ENCODE assay signal across 1 cellular context in the genomic region with DNA sequence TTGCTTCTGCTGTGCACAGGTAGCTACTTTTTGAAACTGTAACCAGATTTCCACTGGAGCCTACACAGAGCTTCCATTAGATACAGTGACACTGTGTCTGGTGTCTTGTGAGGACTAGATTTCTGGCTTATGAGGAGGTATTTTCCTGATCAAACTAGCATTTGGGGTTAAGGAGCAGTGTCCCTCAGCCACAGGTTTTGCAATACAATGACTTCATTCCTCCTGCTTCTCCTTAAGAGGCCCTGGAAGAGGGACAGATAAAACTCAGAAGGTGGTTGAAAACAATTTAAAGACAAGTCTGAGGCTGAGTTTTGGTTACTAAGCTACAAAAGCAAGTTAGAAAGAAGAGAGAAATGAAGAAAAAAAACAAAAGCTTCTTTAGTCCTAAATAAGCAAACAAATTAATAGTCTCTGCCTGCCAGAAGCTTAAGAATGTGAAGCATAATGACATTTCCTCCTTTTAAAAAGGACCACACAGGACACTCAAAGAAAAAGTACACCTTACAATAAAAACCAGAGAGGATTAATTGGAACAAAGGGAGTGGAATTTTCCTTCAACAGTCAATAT.
TF ChIP-seq lines count a peak whose summit lies in the region.

No MANE protein-coding gene starts in this region.

TF ChIP-seq in WTC11, 78 proteins besides CTCF, POLR2A, EP300 and RAD21 (continued from another document):
- TF ChIP-seq, protein P1, sequence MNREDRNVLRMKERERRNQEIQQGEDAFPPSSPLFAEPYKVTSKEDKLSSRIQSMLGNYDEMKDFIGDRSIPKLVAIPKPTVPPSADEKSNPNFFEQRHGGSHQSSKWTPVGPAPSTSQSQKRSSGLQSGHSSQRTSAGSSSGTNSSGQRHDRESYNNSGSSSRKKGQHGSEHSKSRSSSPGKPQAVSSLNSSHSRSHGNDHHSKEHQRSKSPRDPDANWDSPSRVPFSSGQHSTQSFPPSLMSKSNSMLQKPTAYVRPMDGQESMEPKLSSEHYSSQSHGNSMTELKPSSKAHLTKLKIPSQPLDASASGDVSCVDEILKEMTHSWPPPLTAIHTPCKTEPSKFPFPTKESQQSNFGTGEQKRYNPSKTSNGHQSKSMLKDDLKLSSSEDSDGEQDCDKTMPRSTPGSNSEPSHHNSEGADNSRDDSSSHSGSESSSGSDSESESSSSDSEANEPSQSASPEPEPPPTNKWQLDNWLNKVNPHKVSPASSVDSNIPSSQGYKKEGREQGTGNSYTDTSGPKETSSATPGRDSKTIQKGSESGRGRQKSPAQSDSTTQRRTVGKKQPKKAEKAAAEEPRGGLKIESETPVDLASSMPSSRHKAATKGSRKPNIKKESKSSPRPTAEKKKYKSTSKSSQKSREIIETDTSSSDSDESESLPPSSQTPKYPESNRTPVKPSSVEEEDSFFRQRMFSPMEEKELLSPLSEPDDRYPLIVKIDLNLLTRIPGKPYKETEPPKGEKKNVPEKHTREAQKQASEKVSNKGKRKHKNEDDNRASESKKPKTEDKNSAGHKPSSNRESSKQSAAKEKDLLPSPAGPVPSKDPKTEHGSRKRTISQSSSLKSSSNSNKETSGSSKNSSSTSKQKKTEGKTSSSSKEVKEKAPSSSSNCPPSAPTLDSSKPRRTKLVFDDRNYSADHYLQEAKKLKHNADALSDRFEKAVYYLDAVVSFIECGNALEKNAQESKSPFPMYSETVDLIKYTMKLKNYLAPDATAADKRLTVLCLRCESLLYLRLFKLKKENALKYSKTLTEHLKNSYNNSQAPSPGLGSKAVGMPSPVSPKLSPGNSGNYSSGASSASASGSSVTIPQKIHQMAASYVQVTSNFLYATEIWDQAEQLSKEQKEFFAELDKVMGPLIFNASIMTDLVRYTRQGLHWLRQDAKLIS (CRISPR knock-in tag; IDR thresholded peaks at IDR 0.05; ENCODE audit: borderline replicate concordance) = no peak
- TF ChIP-seq, protein P2, sequence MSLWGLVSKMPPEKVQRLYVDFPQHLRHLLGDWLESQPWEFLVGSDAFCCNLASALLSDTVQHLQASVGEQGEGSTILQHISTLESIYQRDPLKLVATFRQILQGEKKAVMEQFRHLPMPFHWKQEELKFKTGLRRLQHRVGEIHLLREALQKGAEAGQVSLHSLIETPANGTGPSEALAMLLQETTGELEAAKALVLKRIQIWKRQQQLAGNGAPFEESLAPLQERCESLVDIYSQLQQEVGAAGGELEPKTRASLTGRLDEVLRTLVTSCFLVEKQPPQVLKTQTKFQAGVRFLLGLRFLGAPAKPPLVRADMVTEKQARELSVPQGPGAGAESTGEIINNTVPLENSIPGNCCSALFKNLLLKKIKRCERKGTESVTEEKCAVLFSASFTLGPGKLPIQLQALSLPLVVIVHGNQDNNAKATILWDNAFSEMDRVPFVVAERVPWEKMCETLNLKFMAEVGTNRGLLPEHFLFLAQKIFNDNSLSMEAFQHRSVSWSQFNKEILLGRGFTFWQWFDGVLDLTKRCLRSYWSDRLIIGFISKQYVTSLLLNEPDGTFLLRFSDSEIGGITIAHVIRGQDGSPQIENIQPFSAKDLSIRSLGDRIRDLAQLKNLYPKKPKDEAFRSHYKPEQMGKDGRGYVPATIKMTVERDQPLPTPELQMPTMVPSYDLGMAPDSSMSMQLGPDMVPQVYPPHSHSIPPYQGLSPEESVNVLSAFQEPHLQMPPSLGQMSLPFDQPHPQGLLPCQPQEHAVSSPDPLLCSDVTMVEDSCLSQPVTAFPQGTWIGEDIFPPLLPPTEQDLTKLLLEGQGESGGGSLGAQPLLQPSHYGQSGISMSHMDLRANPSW (CRISPR knock-in tag; conservative IDR thresholded peaks at IDR 0.05; ENCODE audit: low read depth) = no peak
- TF ChIP-seq ZNF138 (CRISPR knock-in tag; conservative IDR thresholded peaks at IDR 0.05) = no peak
- no peak for TF ChIP-seq NR1H2 (CRISPR knock-in tag; IDR thresholded peaks at IDR 0.05)
- TF ChIP-seq NR2C2 (CRISPR knock-in tag; IDR thresholded peaks at IDR 0.05) = no peak
- TF ChIP-seq TCF7 (CRISPR knock-in tag; IDR thresholded peaks at IDR 0.05; ENCODE audit: low read depth) = no peak
- no peak for TF ChIP-seq FOXJ3 (CRISPR knock-in tag; IDR thresholded peaks at IDR 0.05; ENCODE audit: borderline replicate concordance)
- TF ChIP-seq, protein P3, sequence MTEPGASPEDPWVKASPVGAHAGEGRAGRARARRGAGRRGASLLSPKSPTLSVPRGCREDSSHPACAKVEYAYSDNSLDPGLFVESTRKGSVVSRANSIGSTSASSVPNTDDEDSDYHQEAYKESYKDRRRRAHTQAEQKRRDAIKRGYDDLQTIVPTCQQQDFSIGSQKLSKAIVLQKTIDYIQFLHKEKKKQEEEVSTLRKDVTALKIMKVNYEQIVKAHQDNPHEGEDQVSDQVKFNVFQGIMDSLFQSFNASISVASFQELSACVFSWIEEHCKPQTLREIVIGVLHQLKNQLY (CRISPR knock-in tag; IDR thresholded peaks at IDR 0.05) = no peak
- TF ChIP-seq, protein P4, sequence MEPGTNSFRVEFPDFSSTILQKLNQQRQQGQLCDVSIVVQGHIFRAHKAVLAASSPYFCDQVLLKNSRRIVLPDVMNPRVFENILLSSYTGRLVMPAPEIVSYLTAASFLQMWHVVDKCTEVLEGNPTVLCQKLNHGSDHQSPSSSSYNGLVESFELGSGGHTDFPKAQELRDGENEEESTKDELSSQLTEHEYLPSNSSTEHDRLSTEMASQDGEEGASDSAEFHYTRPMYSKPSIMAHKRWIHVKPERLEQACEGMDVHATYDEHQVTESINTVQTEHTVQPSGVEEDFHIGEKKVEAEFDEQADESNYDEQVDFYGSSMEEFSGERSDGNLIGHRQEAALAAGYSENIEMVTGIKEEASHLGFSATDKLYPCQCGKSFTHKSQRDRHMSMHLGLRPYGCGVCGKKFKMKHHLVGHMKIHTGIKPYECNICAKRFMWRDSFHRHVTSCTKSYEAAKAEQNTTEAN (CRISPR knock-in tag; IDR thresholded peaks at IDR 0.05) = no peak
- no peak for TF ChIP-seq ZBTB21 (CRISPR knock-in tag; IDR thresholded peaks at IDR 0.05; ENCODE audit: borderline replicate concordance)
- TF ChIP-seq OVOL2 (CRISPR knock-in tag; IDR thresholded peaks at IDR 0.05; ENCODE audit: borderline replicate concordance) = no peak
- TF ChIP-seq NFYB (CRISPR knock-in tag; conservative IDR thresholded peaks at IDR 0.05; ENCODE audit: low read depth) = no peak
- TF ChIP-seq RORB (CRISPR knock-in tag; IDR thresholded peaks at IDR 0.05) = no peak
